ENCODE assay signal across 14 cellular contexts in genomic region chr6:14026831-14027539, GRCh38.
DNase-seq lines count a peak whose midpoint lies in the region.
"Had no signal": no experiment of that assay in that cellular context is flagged by ENCODE, and none has a peak within 500 bp of the region (broad histone marks: within the 10 kb centered on the region; RNA-seq: fewer than 3 reads in every experiment).

No MANE protein-coding gene starts in this region.

- H3K36me3 ChIP-seq in H7 (replicated peaks; ENCODE audit: control insufficient read depth, insufficient read depth, low read length): no peaks in the 10 kb centered on the region

- in situ Hi-C loops in G401 (cut with HindIII; ENCODE audit: low sequenced_read_pairs): no loop called here

- intact Hi-C loops in posterior cingulate gyrus (cut with DNase I): no loop called here

- no peaks in the 10 kb centered on the region; the same call in 1 of the 2 replicates for H3K27me3 ChIP-seq in H7 (ENCODE audit: control insufficient read depth, insufficient read depth, low read length)

- DNase-seq in G401 (ENCODE audit: low spot score) (peak; percentile 96), NCI-H446 (lab: John Stamatoyannopoulos, UW) (peak; percentile 81 to 94), dermis blood vessel endothelial cell (peak; percentile 83), posterior cingulate gyrus (peak in 6 of 10 donors; percentile 36 to 88 (median 58)), H7 (no peak)
- no peak for DNase-seq in stimulated activated CD4-positive, alpha-beta T cell treated with anti-CD3 and anti-CD28 coated beads, Interleukin-15, amount 100 ng/mL, for 24 hours
- no peak for DNase-seq in stimulated activated CD4-positive, alpha-beta T cell treated with anti-CD3 and anti-CD28 coated beads, Interleukin-4, amount 100 ng/mL, for 1 hour
- DNase-seq: activated CD4-positive, CD25-positive, alpha-beta regulatory T cell treated with anti-CD3 and anti-CD28 coated beads, Interleukin-2, amount 50 U/mL, for 72 hours; activated naive CD4-positive, alpha-beta T cell treated with anti-CD3 and anti-CD28 coated beads for 36 hours; CD8-positive, alpha-beta T cell; EL; HFFc6; mucosa of descending colon; NCI-H526 treated with DMSO at 0.1 percent for 48 hours had no signal

- no peak overlapping the region for H3K4me3 ChIP-seq in H7 (ENCODE audit: insufficient read depth, low read depth, low read length)
- H3K4me3 ChIP-seq: mucosa of descending colon had no signal

Comparison
In these comparisons a context has a peak if more than half of its experiments do, and no peak if none do; other contexts are left out.
1. DNase-seq: peak in G401 (single experiment), NCI-H446 (2 of 2), dermis blood vessel endothelial cell (single experiment) and posterior cingulate gyrus (6 of 10); none in H7 (single experiment), stimulated activated CD4-positive, alpha-beta T cell treated with anti-CD3 and anti-CD28 coated beads, Interleukin-15, amount 100 ng/mL, for 24 hours (single experiment) and stimulated activated CD4-positive, alpha-beta T cell treated with anti-CD3 and anti-CD28 coated beads, Interleukin-4, amount 100 ng/mL, for 1 hour (single experiment).